ENCODE assay signal across 1 cellular context in genomic region chr1:147242449-147243227, GRCh38.
TF ChIP-seq lines count a peak whose summit lies in the region.

Gene CHD1L, plus strand, starts transcription at chr1:147242684. Its CDS starts 20 bp downstream, at chr1:147242704.

TF ChIP-seq in GM12878, 131 proteins besides CTCF, POLR2A, EP300 and RAD21 (continued from another document):
- TF ChIP-seq SKIL (IDR thresholded peaks at IDR 0.05; ENCODE audit: low read depth, poor library complexity, severe bottlenecking) = no peak
TF ChIP-seq in GM12878: peak in this region for 46.
